In the genomic region with DNA sequence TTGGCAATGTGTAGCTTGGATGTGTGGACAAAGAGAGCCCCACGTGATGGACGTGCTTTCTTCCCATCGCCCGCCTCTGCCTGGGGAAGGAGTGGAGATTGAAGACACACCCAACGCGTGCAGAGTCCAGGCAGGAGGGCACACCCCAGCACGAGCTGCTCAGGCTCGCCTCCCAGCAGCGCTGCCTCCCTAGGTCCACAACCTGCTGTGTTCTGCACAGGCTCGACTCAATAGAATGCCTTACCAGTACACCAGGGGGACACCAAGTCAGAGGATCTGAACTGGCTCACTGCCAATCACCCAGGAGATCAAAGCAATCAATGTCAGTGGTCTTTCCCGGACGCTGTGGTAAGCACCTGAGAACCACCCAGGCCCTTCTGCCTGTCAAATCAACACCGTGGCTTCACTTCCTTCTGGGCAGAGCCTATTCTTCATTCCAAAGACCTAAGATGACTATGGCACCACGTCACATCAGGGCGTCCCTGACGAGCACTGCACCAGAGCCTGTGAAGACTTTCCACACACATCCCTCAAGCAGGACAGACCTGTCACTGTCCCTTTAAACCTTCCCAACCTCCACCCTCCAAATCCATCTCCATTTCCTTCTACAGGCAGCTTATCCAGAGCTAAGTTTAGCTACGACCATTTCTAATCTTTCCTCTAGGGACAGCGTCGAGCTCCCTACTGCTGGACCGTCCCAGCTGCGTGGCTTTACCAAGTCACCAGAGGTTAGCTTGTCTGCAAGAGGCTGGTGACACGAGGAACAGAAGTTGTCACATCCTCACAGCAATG, we compare ENCODE assay signal across 8 cellular contexts.
DNase-seq lines count a peak whose midpoint lies in the region; ATAC-seq, FAIRE-seq and TF ChIP-seq lines count a peak whose summit lies in the region.

No MANE protein-coding gene starts in this region.

- peaks cover 23 to 36% of the 10 kb centered on the region in 2 donors for H3K36me3 Mint-ChIP-seq in naive B cell

- peak overlapping the region in 5 of 6 donors; percentile 24 to 87 (median 45) for H3K27ac Mint-ChIP-seq in naive B cell

- peak overlapping the region; percentile 53 for H2BK5ac ChIP-seq in IMR-90 (ENCODE audit: low read depth, low read length, poor library complexity, severe bottlenecking)

- TF ChIP-seq CTCF in D721Med (IDR thresholded peaks at IDR 0.05; ENCODE audit: insufficient read depth, missing control alignments) (peak; percentile 15), IMR-90 (conservative IDR thresholded peaks at IDR 0.05; ENCODE audit: low read depth, low read length) (peak; percentile 48), esophagus muscularis mucosa (IDR thresholded peaks at IDR 0.05) (peak; percentile 5 to 45 (median 13))

- peak overlapping the region in 1 of 8 donors; percentile 23 for H3K4me3 Mint-ChIP-seq in naive B cell

- no peak overlapping the region for H3K9ac ChIP-seq in IMR-90 (ENCODE audit: low read depth, low read length)

- H3K36me3 ChIP-seq in IMR-90 (ENCODE audit: control insufficient read depth, insufficient read depth, low read length) (peaks cover 5% of the 10 kb centered on the region), SJCRH30 (no peaks in the 10 kb centered on the region), esophagus muscularis mucosa (peaks cover 0 to 4% (median 0%) of the 10 kb centered on the region in 4 donors)

- CTCF ChIA-PET in IMR-90 (lab: Yijun Ruan, JAX) = interaction anchor here (0.6 to 1.4 kb wide), 10 partner anchors 9 to 474 kb away, joined by 3 to 5 read pairs (median 3); no protein-coding TSS in a partner anchor

- no peaks in the 10 kb centered on the region for H3K27me3 Mint-ChIP-seq in naive B cell

- peaks cover 11% of the 10 kb centered on the region for H4K20me1 ChIP-seq in IMR-90 (ENCODE audit: insufficient read depth, low read length)

- no TSS peak for BruUV-seq in IMR-90 (replicated peaks; lab: Mats Ljungman, UMichigan)

- peak overlapping the region; percentile 67 for H3K14ac ChIP-seq in IMR-90 (replicated peaks; ENCODE audit: low read depth, low read length)

- peak overlapping the region; percentile 81 for H4K91ac ChIP-seq in IMR-90 (ENCODE audit: insufficient read depth, low read depth, low read length)

- intact Hi-C loops in IMR-90 (cut with micrococcal nuclease) (loop anchor here (5.0 kb wide), 2 partner anchors 37 to 82 kb away; a partner anchor contains a TSS), esophagus muscularis mucosa (cut with DNase I) (no loop called here)

- dilution Hi-C loops in IMR-90 (cut with HindIII; ENCODE audit: low sequenced_read_pairs, unreplicated experiment) = no loop called here

- ATAC-seq in IMR-90 (ENCODE audit: low read depth) (no peak), naive B cell (ENCODE audit: low read depth in 2 of 2) (peak in 1 of 2 donors; percentile 26), GM18873 (IDR thresholded peaks at IDR 0.05; ENCODE audit: low FRiP score, unreplicated experiment) (no peak), GM21723 (IDR thresholded peaks at IDR 0.05; ENCODE audit: unreplicated experiment) (no peak), GM21825 (IDR thresholded peaks at IDR 0.05; ENCODE audit: unreplicated experiment) (no peak)

- POLR2A ChIA-PET in IMR-90 (lab: Charles Lee; ENCODE audit: unreplicated experiment) = no interaction called here

- H2BK20ac ChIP-seq in IMR-90 (ENCODE audit: low read depth, low read length) = peak overlapping the region; percentile 42

- H3K18ac ChIP-seq in IMR-90 (ENCODE audit: low read depth, low read length) = peak overlapping the region; percentile 18; the same call in 1 of the 2 replicates

- peak overlapping the region; percentile 96 for H3K4ac ChIP-seq in IMR-90 (ENCODE audit: low read depth, low read length)

- peaks cover 21 to 33% (median 28%) of the 10 kb centered on the region in 3 donors for H3K4me1 Mint-ChIP-seq in naive B cell

- FAIRE-seq in D721Med (lab: Jason Lieb, UNC) = peak; percentile 6

- H3K56ac ChIP-seq in IMR-90 (ENCODE audit: extremely low read depth, insufficient read depth, low read length) = no peak overlapping the region

- H3K27me3 ChIP-seq in IMR-90 (ENCODE audit: control insufficient read depth, insufficient read depth, low read length) = no peaks in the 10 kb centered on the region
- H3K27me3 ChIP-seq in SJCRH30 = no peaks in the 10 kb centered on the region
- H3K27me3 ChIP-seq in esophagus muscularis mucosa = no peaks in the 10 kb centered on the region

- WGBS in IMR-90 (ENCODE audit: extremely low coverage in 2 of 2, insufficient read length in 1 of 2), 2 experiments = 64% methylated on average over 4 of the region's 22 CpGs; no CpG with 5 or more reads in 1 of the 2 experiments
- 65% methylated on average over 22 of the region's 22 CpGs for WGBS in esophagus muscularis mucosa

- no peak for TF ChIP-seq EP300 in esophagus muscularis mucosa (IDR thresholded peaks at IDR 0.05)

- H2AK9ac ChIP-seq in IMR-90 (replicated peaks; ENCODE audit: low read depth, low read length, poor library complexity) = peak overlapping the region; percentile 0

- TF ChIP-seq RAD21 in IMR-90 (IDR thresholded peaks at IDR 0.05; ENCODE audit: low read length) = peak; percentile 47

- H3K4me3 ChIP-seq in IMR-90 (ENCODE audit: insufficient read depth, low read depth, low read length) (no peak overlapping the region), SJCRH30 (peak overlapping the region; percentile 31), esophagus muscularis mucosa (no peak overlapping the region)

- DNase-seq in D721Med (ENCODE audit: insufficient read length, low spot score) (peak; percentile 39), IMR-90 (peak; percentile 54), SJCRH30 (peak; percentile 79 to 85), esophagus muscularis mucosa (ENCODE audit: extremely low spot score) (no peak), naive B cell (no peak)

- in situ Hi-C loops in IMR-90 (cut with MboI; ENCODE audit: low sequenced_read_pairs) = no loop called here

- H3K23ac ChIP-seq in IMR-90 (ENCODE audit: low read depth, low read length) = peak overlapping the region; percentile 33

- H3K79me1 ChIP-seq in IMR-90 (ENCODE audit: low read depth in 1 of 2, low read length in 2 of 2) = peaks cover 46 to 71% of the 10 kb centered on the region in 2 experiments

- H3K4me1 ChIP-seq in IMR-90 (ENCODE audit: control insufficient read depth, insufficient read depth, low read length) (peaks cover 47% of the 10 kb centered on the region), SJCRH30 (peaks cover 33% of the 10 kb centered on the region), esophagus muscularis mucosa (peaks cover 55 to 80% (median 73%) of the 10 kb centered on the region in 4 donors)

- H3K9me3 Mint-ChIP-seq in naive B cell = peaks cover 0 to 7% (median 0%) of the 10 kb centered on the region in 7 donors

- H4K5ac ChIP-seq in IMR-90 (ENCODE audit: low read depth, low read length) = peak overlapping the region; percentile 90

- no peak overlapping the region for H2AFZ ChIP-seq in IMR-90 (replicated peaks; ENCODE audit: low read length, poor library complexity)

- H3K4me2 ChIP-seq in IMR-90 (ENCODE audit: low read depth, low read length) = no peak overlapping the region

- peak overlapping the region; percentile 98 for H2AK5ac ChIP-seq in IMR-90 (ENCODE audit: low read depth, low read length)

- H2BK15ac ChIP-seq in IMR-90 (ENCODE audit: low read depth, low read length) = peak overlapping the region; percentile 84; the same call in 2 of the 3 replicates

- H3K9me3 ChIP-seq in IMR-90 (ENCODE audit: control insufficient read depth, insufficient read depth, low read length) = no peaks in the 10 kb centered on the region
- H3K9me3 ChIP-seq in SJCRH30 (replicated peaks) = no peaks in the 10 kb centered on the region
- no peaks in the 10 kb centered on the region for H3K9me3 ChIP-seq in esophagus muscularis mucosa

- H3K9me1 ChIP-seq in IMR-90 (ENCODE audit: insufficient read depth, low read length) = peaks cover 33% of the 10 kb centered on the region

- peak overlapping the region; percentile 38 to 58 for H4K8ac ChIP-seq in IMR-90 (ENCODE audit: low read depth in 2 of 2, low read length in 2 of 2)

- H2BK120ac ChIP-seq in IMR-90 (ENCODE audit: low read depth, low read length) = peak overlapping the region; percentile 61

- TF ChIP-seq POLR2A in IMR-90 (IDR thresholded peaks at IDR 0.05; ENCODE audit: low read depth, low read length) (no peak), esophagus muscularis mucosa (IDR thresholded peaks at IDR 0.05; ENCODE audit: low read depth) (no peak)

- H3K27ac ChIP-seq in IMR-90 (ENCODE audit: insufficient read depth, low read length) = peak overlapping the region; percentile 13; the same call in 1 of the 2 replicates
- peak overlapping the region; percentile 78 for H3K27ac ChIP-seq in SJCRH30
- peak overlapping the region; percentile 81 to 91 (median 85) for H3K27ac ChIP-seq in esophagus muscularis mucosa (replicated peaks in 1 of 4)

TF ChIP-seq in IMR-90, 13 proteins besides CTCF, POLR2A, EP300 and RAD21:
- no peak for TF ChIP-seq CEBPB (IDR thresholded peaks at IDR 0.05; ENCODE audit: low read depth, low read length)
- 0 out of 2 replicates have a peak, but pooled peaks have one; percentile 4 for TF ChIP-seq SMC3 (IDR thresholded peaks at IDR 0.05; ENCODE audit: low read depth, low read length)
TF ChIP-seq in IMR-90: peak in this region for 1.

Comparison
In these comparisons a context has a peak if more than half of its experiments do, and no peak if none do; other contexts are left out.
1. DNase-seq: peak in D721Med (single experiment), IMR-90 (single experiment) and SJCRH30 (2 of 2); none in esophagus muscularis mucosa (single experiment) and naive B cell (single experiment).
2. H3K27ac ChIP-seq: peak in every context shown above with its lines; median percentile 85 in esophagus muscularis mucosa; 78 in SJCRH30; 13 in IMR-90.
3. Peak in every context shown above with its lines, with median percentiles within 50 percentile points of each other: CTCF ChIP-seq.